In the genomic region with DNA sequence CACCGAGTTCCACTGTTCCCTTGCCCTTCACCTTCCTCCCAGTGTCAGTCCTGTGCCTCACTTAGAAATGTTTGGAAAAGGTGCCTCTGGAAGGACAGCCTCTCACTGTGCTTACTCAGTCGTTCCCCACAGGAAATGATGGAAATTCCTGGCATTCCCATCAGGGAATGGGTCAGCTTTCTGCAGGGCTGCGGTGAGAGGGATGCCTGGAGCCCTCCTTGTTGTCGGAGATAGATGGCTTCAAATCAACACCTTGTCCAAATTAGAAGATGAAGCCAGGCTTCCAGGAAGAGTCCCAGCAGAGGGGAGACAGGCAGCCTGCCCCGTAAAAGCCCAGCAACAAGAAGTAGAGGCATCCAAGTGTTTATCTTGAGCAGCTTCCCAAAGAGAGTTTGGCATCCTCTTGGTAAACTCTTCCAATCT, we compare ENCODE assay signal across 11 cellular contexts. TPM values are rescaled to one million over a fixed set of nuclear protein-coding genes. Genes with fewer than 3 reads are reported as not detected.
DNase-seq lines count a peak whose midpoint lies in the region; ATAC-seq and TF ChIP-seq lines count a peak whose summit lies in the region.
"Had no signal": no experiment of that assay in that cellular context is flagged by ENCODE, and none has a peak within 500 bp of the region (broad histone marks: within the 10 kb centered on the region; RNA-seq: fewer than 3 reads in every experiment).

No MANE protein-coding gene starts in this region.

- no peaks in the 10 kb centered on the region for H3K27me3 ChIP-seq in thoracic aorta (replicated peaks; ENCODE audit: insufficient read depth)
- H3K27me3 ChIP-seq in CD8-positive, alpha-beta memory T cell (ENCODE audit: insufficient read depth, low read length, poor library complexity, severe bottlenecking): no peaks in the 10 kb centered on the region

- peaks cover 5 to 12% of the 10 kb centered on the region in 2 donors for H3K27me3 Mint-ChIP-seq in CD8-positive, alpha-beta memory T cell

- no peak for ATAC-seq in thoracic aorta (ENCODE audit: insufficient number of reproducible peaks, low FRiP score, low read depth)

- TF ChIP-seq CTCF in cardiac fibroblast (IDR thresholded peaks at IDR 0.05; ENCODE audit: low read depth, low read length): no peak
- TF ChIP-seq CTCF in thoracic aorta (IDR thresholded peaks at IDR 0.05): no peak

- no peak overlapping the region for H3K4me3 Mint-ChIP-seq in CD8-positive, alpha-beta memory T cell
- H3K4me3 Mint-ChIP-seq: activated naive CD8-positive, alpha-beta T cell treated with anti-CD3 and anti-CD28 coated beads, Interleukin-2, amount 10 ng/mL, durations not matched to agents 7 days and 5 days had no signal

- H3K36me3 Mint-ChIP-seq in CD8-positive, alpha-beta memory T cell: no peaks in the 10 kb centered on the region
- H3K36me3 Mint-ChIP-seq: activated naive CD8-positive, alpha-beta T cell treated with anti-CD3 and anti-CD28 coated beads, Interleukin-2, amount 10 ng/mL, durations not matched to agents 7 days and 5 days had no signal

- H3K4me3 ChIP-seq in cardiac fibroblast (replicated peaks in 1 of 2; ENCODE audit: low read depth in 2 of 2, low read length in 2 of 2) (no peak overlapping the region), thoracic aorta (peak overlapping the region; percentile 48)
- H3K4me3 ChIP-seq in CD8-positive, alpha-beta memory T cell (ENCODE audit: low read length): no peak overlapping the region

- CTCF ChIA-PET in CD8-positive, alpha-beta memory T cell (lab: Charles Lee): no interaction called here

- no peaks in the 10 kb centered on the region for H3K9me3 ChIP-seq in thoracic aorta
- no peaks in the 10 kb centered on the region for H3K9me3 ChIP-seq in CD8-positive, alpha-beta memory T cell (ENCODE audit: low read length)

- H3K27ac Mint-ChIP-seq in CD8-positive, alpha-beta memory T cell: no peak overlapping the region
- H3K27ac Mint-ChIP-seq: activated naive CD8-positive, alpha-beta T cell treated with anti-CD3 and anti-CD28 coated beads, Interleukin-2, amount 10 ng/mL, durations not matched to agents 7 days and 5 days had no signal

- DNase-seq in HK-2 (ENCODE audit: unreplicated experiment) (peak; percentile 43), cardiac fibroblast (ENCODE audit: low read depth in 2 of 2) (peak; percentile 64 to 93), iPS DF 4.7 (ENCODE audit: extremely low read depth, low spot score) (peak; percentile 71), thoracic aorta (ENCODE audit: low spot score) (no peak), NCI-H345 treated with DMSO at 0.1 percent for 48 hours (lab: John Stamatoyannopoulos, UW; ENCODE audit: unreplicated experiment) (no peak), activated T-cell treated with anti-CD3 and anti-CD28 coated beads for 4 hours (no peak)
- no peak for DNase-seq in CD8-positive, alpha-beta memory T cell
- DNase-seq in activated CD4-positive, alpha-beta T cell treated with anti-CD3 and anti-CD28 coated beads, Interleukin-2, amount 50 U/mL, for 48 hours: no peak
- DNase-seq: activated naive CD8-positive, alpha-beta T cell treated with anti-CD3 and anti-CD28 coated beads, Interleukin-2, amount 10 ng/mL, durations not matched to agents 7 days and 5 days; NCI-H446 treated with DMSO at 0.1 percent for 48 hours; stimulated activated CD4-positive, alpha-beta T cell treated with anti-CD3 and anti-CD28 coated beads, Interleukin-12 subunit alpha, Interleukin-12 subunit beta, amount 100 ng/mL, for 4 hours had no signal

- peaks cover 14 to 31% of the 10 kb centered on the region in 2 donors for H3K4me1 ChIP-seq in thoracic aorta (ENCODE audit: control insufficient read depth in 1 of 2, low read depth in 2 of 2)
- H3K4me1 ChIP-seq in CD8-positive, alpha-beta memory T cell (ENCODE audit: insufficient read depth, low read length): no peaks in the 10 kb centered on the region

- no peaks in the 10 kb centered on the region for H3K36me3 ChIP-seq in thoracic aorta
- no peaks in the 10 kb centered on the region for H3K36me3 ChIP-seq in CD8-positive, alpha-beta memory T cell (ENCODE audit: insufficient read depth, low read length)

- H3K9me3 Mint-ChIP-seq in CD8-positive, alpha-beta memory T cell: no peaks in the 10 kb centered on the region
- H3K9me3 Mint-ChIP-seq: activated naive CD8-positive, alpha-beta T cell treated with anti-CD3 and anti-CD28 coated beads, Interleukin-2, amount 10 ng/mL, durations not matched to agents 7 days and 5 days had no signal

- H3K4me1 Mint-ChIP-seq in CD8-positive, alpha-beta memory T cell: no peaks in the 10 kb centered on the region
- H3K4me1 Mint-ChIP-seq: activated naive CD8-positive, alpha-beta T cell treated with anti-CD3 and anti-CD28 coated beads, Interleukin-2, amount 10 ng/mL, durations not matched to agents 7 days and 5 days had no signal

- H3K27ac ChIP-seq in thoracic aorta: peak overlapping the region; percentile 63 to 70
- H3K27ac ChIP-seq in CD8-positive, alpha-beta memory T cell (ENCODE audit: low read depth, low read length): no peak overlapping the region

- POLR2A ChIA-PET in CD8-positive, alpha-beta memory T cell (lab: Charles Lee): no interaction called here

RNA-seq across cellular contexts. Expression of gene COLEC12, which starts 25.3 kb away (rescaled TPM):
- 10 to 100 TPM; 19.3 to 21.3 TPM for total RNA-seq in thoracic aorta
- total RNA-seq in CD8-positive, alpha-beta memory T cell: under 1 TPM in 1 of 2 experiments, not detected in 1; 0.04 TPM
- polyA plus RNA-seq in CD8-positive, alpha-beta memory T cell: not detected

Comparison
In these comparisons a context has a peak if more than half of its experiments do, and no peak if none do; other contexts are left out.
1. DNase-seq: peak in HK-2 (single experiment), cardiac fibroblast (2 of 2) and iPS DF 4.7 (single experiment); none in thoracic aorta (single experiment), NCI-H345 treated with DMSO at 0.1 percent for 48 hours (single experiment), CD8-positive, alpha-beta memory T cell (0 of 5), activated CD4-positive, alpha-beta T cell treated with anti-CD3 and anti-CD28 coated beads, Interleukin-2, amount 50 U/mL, for 48 hours (0 of 2) and activated T-cell treated with anti-CD3 and anti-CD28 coated beads for 4 hours (single experiment).
2. RNA of gene COLEC12, which starts 25.3 kb away (total RNA-seq): 19.3 to 21.3 TPM in thoracic aorta; 0.04 TPM in CD8-positive, alpha-beta memory T cell; every median in the first group is over 10 times any median in the second.